ENCODE assay signal across 26 cellular contexts in the genomic region with DNA sequence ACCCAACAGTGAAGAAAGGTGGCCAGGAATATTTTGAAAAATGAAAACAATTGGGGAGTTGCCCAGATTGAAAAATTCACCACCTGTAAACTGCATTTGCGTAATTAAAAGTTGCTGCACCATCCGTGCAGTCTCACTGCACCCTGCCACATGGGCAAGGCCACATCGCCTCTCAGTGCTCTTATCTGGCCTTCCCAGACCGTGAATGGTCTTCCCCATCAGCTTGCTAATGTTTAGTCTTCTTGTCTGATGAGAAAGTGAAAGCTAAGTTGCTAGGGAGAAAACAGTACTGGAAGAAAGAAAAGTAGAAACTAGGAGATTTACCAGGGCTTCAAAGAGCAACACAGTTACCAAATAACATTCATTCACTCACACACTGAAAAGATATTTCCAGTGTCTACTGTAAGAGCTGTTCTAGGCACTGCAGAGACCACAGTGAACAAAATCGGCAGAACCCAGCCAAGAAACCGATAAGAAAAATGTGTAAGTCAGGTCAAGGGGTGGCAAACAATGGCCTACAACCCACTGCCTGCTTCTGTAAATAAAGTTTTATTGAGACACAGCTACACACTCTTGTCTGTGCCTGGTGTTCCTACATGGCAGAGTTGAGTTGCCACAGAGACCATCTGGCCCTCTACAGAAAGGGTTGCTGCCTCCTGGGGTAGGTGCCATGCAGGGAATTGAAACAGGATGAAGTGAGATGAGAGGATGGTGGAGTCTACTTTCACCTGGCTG. TPM values are rescaled to one million over a fixed set of nuclear protein-coding genes. Genes with fewer than 3 reads are reported as not detected.
DNase-seq lines count a peak whose midpoint lies in the region; ATAC-seq and TF ChIP-seq lines count a peak whose summit lies in the region.
"Had no signal": no experiment of that assay in that cellular context is flagged by ENCODE, and none has a peak within 500 bp of the region (broad histone marks: within the 10 kb centered on the region; RNA-seq: fewer than 3 reads in every experiment).

No MANE protein-coding gene starts in this region.

- no peaks in the 10 kb centered on the region for H3K79me2 ChIP-seq in smooth muscle cell (ENCODE audit: low read depth)

- CTCF ChIA-PET in IMR-90 (lab: Yijun Ruan, JAX) = no interaction called here

- H3K9me1 ChIP-seq in IMR-90 (ENCODE audit: insufficient read depth, low read length) = no peaks in the 10 kb centered on the region

- H3K27ac Mint-ChIP-seq in activated T-helper 17 cell treated with anti-CD3 and anti-CD28 coated beads, Interleukin-2, amount 50 U/mL, for 72 hours = peak overlapping the region; percentile 25
- H3K27ac Mint-ChIP-seq in glutamatergic neuron (ENCODE audit: unreplicated experiment) = peak overlapping the region; percentile 3
- H3K27ac Mint-ChIP-seq: activated B cell treated with CpG ODN at 0.5 μM for 24 hours; activated naive CD4-positive, alpha-beta T cell treated with anti-CD3 and anti-CD28 coated beads, Interleukin-2, amount 50 U/mL, for 24 hours; T-helper 2 cell treated with Interferon-gamma antibody and Interleukin-4, amounts not matched to agents 5 μg/mL and 100 μg/mL, for 36 hours had no signal

- no peak overlapping the region for H3K56ac ChIP-seq in IMR-90 (ENCODE audit: extremely low read depth, insufficient read depth, low read length)

- H3K27ac ChIP-seq in IMR-90 (ENCODE audit: insufficient read depth, low read length) = no peak overlapping the region
- H3K27ac ChIP-seq in smooth muscle cell (ENCODE audit: low read depth) = peak overlapping the region; percentile 11
- H3K27ac ChIP-seq in tibial artery = no peak overlapping the region
- no peak overlapping the region for H3K27ac ChIP-seq in prostate gland
- H3K27ac ChIP-seq: ascending aorta; BLaER1 treated with 17β-estradiol and CSF1 and Interleukin-3, amounts not matched to agents 10 nM and 100 nM; esophagus squamous epithelium; gastroesophageal sphincter; PC-9 had no signal

- no peak for TF ChIP-seq CTCF in IMR-90 (conservative IDR thresholded peaks at IDR 0.05; ENCODE audit: low read depth, low read length)
- TF ChIP-seq CTCF in glutamatergic neuron (IDR thresholded peaks at IDR 0.05; ENCODE audit: partially characterized antibody, unreplicated experiment) = no peak
- no peak for TF ChIP-seq CTCF in smooth muscle cell (IDR thresholded peaks at IDR 0.05; ENCODE audit: borderline replicate concordance, insufficient read depth, poor library complexity, severe bottlenecking)
- TF ChIP-seq CTCF in tibial artery (IDR thresholded peaks at IDR 0.05) = no peak
- TF ChIP-seq CTCF in prostate gland (IDR thresholded peaks at IDR 0.05) = no peak

- dilution Hi-C loops in IMR-90 (cut with HindIII; ENCODE audit: low sequenced_read_pairs, unreplicated experiment) = no loop called here

- no peak overlapping the region for H3K4me3 ChIP-seq in IMR-90 (ENCODE audit: insufficient read depth, low read depth, low read length)
- no peak overlapping the region for H3K4me3 ChIP-seq in smooth muscle cell
- no peak overlapping the region for H3K4me3 ChIP-seq in tibial artery
- no peak overlapping the region for H3K4me3 ChIP-seq in prostate gland
- H3K4me3 ChIP-seq: ascending aorta; BLaER1 treated with 17β-estradiol and CSF1 and Interleukin-3, amounts not matched to agents 10 nM and 100 nM; esophagus squamous epithelium; gastroesophageal sphincter; PC-9 had no signal

- no peaks in the 10 kb centered on the region for H3K4me1 Mint-ChIP-seq in activated T-helper 17 cell treated with anti-CD3 and anti-CD28 coated beads, Interleukin-2, amount 50 U/mL, for 72 hours
- H3K4me1 Mint-ChIP-seq in glutamatergic neuron (ENCODE audit: low read depth, unreplicated experiment) = peaks cover 22% of the 10 kb centered on the region
- H3K4me1 Mint-ChIP-seq: activated B cell treated with CpG ODN at 0.5 μM for 24 hours, endodermal cell had no signal

- POLR2A ChIA-PET in IMR-90 (lab: Charles Lee; ENCODE audit: unreplicated experiment) = no interaction called here

- H2AK9ac ChIP-seq in IMR-90 (replicated peaks; ENCODE audit: low read depth, low read length, poor library complexity) = no peak overlapping the region

- no peak overlapping the region for H3K18ac ChIP-seq in IMR-90 (ENCODE audit: low read depth, low read length)

- H3K9ac ChIP-seq in IMR-90 (ENCODE audit: low read depth, low read length) = no peak overlapping the region
- no peak overlapping the region for H3K9ac ChIP-seq in smooth muscle cell (ENCODE audit: low read depth)
- H3K9ac ChIP-seq: BLaER1 treated with 17β-estradiol and CSF1 and Interleukin-3, amounts not matched to agents 10 nM and 100 nM had no signal

- no peak overlapping the region for H2AFZ ChIP-seq in IMR-90 (replicated peaks; ENCODE audit: low read length, poor library complexity)
- H2AFZ ChIP-seq in smooth muscle cell (ENCODE audit: low read depth) = no peak overlapping the region
- H2AFZ ChIP-seq: PC-9 had no signal

- no peak overlapping the region for H4K5ac ChIP-seq in IMR-90 (ENCODE audit: low read depth, low read length)

- intact Hi-C loops in IMR-90 (cut with micrococcal nuclease) (no loop called here), tibial artery (cut with DNase I; ENCODE audit: low total_unique reads) (no loop called here), prostate gland (cut with DNase I) (no loop called here)

- H3K23ac ChIP-seq in IMR-90 (ENCODE audit: low read depth, low read length) = no peak overlapping the region

- no peak overlapping the region for H3K4ac ChIP-seq in IMR-90 (ENCODE audit: low read depth, low read length)

- whole genome bisulfite sequencing in IMR-90 (ENCODE audit: extremely low coverage in 2 of 2, insufficient read length in 1 of 2), 2 experiments = 86% methylated on average over 2 of the region's 6 CpGs; no CpG with 5 or more reads in 1 of the 2 experiments
- WGBS in smooth muscle cell (ENCODE audit: low lambda C conversion rate) = 60% methylated on average over 6 of the region's 6 CpGs
- WGBS in prostate gland = 86% methylated on average over 6 of the region's 6 CpGs

- H3K9me3 Mint-ChIP-seq in activated T-helper 17 cell treated with anti-CD3 and anti-CD28 coated beads, Interleukin-2, amount 50 U/mL, for 72 hours = no peaks in the 10 kb centered on the region
- H3K9me3 Mint-ChIP-seq in glutamatergic neuron (ENCODE audit: unreplicated experiment) = peaks cover 15% of the 10 kb centered on the region
- H3K9me3 Mint-ChIP-seq: activated B cell treated with CpG ODN at 0.5 μM for 24 hours; activated naive CD4-positive, alpha-beta T cell treated with anti-CD3 and anti-CD28 coated beads, Interleukin-2, amount 50 U/mL, for 24 hours; endodermal cell; naive thymus-derived CD8-positive, alpha-beta T cell; T-helper 2 cell treated with Interferon-gamma antibody and Interleukin-4, amounts not matched to agents 5 μg/mL and 100 μg/mL, for 36 hours had no signal

- peaks cover 12% of the 10 kb centered on the region for H3K27me3 Mint-ChIP-seq in activated T-helper 17 cell treated with anti-CD3 and anti-CD28 coated beads, Interleukin-2, amount 50 U/mL, for 72 hours
- peaks cover 10% of the 10 kb centered on the region for H3K27me3 Mint-ChIP-seq in glutamatergic neuron (ENCODE audit: unreplicated experiment)
- H3K27me3 Mint-ChIP-seq: activated B cell treated with CpG ODN at 0.5 μM for 24 hours; activated naive CD4-positive, alpha-beta T cell treated with anti-CD3 and anti-CD28 coated beads, Interleukin-2, amount 50 U/mL, for 24 hours had no signal

- H3K27me3 ChIP-seq in IMR-90 (ENCODE audit: control insufficient read depth, insufficient read depth, low read length) (peaks cover 9% of the 10 kb centered on the region; the same call in 1 of the 2 replicates), smooth muscle cell (ENCODE audit: low read depth) (no peaks in the 10 kb centered on the region), tibial artery (no peaks in the 10 kb centered on the region), prostate gland (replicated peaks; ENCODE audit: insufficient read depth) (no peaks in the 10 kb centered on the region)
- H3K27me3 ChIP-seq: ascending aorta; BLaER1 treated with 17β-estradiol and CSF1 and Interleukin-3, amounts not matched to agents 10 nM and 100 nM; esophagus squamous epithelium; gastroesophageal sphincter had no signal

- DNase-seq in IMR-90 (peak; percentile 15), glutamatergic neuron (no peak), smooth muscle cell (lab: John Stamatoyannopoulos, UW; ENCODE audit: unreplicated experiment) (no peak), tibial artery (no peak), NCI-H1930 (lab: John Stamatoyannopoulos, UW) (no peak), prostate gland (ENCODE audit: low spot score) (no peak)
- no peak for DNase-seq in activated naive CD4-positive, alpha-beta T cell treated with anti-CD3 and anti-CD28 coated beads, Interleukin-2, amount 50 U/mL, for 16 hours
- DNase-seq: activated B cell treated with CpG ODN at 0.5 μM for 24 hours, DMS79 treated with DMSO at 0.1 percent for 48 hours, endodermal cell, esophagus squamous epithelium, GF-D8, kidney, NCI-H1694, NCI-H2171, NCI-H524 treated with DMSO at 0.1 percent for 48 hours, PC-9, retina, SHP77 had no signal

- no peak overlapping the region for H3K4me3 Mint-ChIP-seq in activated T-helper 17 cell treated with anti-CD3 and anti-CD28 coated beads, Interleukin-2, amount 50 U/mL, for 72 hours
- no peak overlapping the region for H3K4me3 Mint-ChIP-seq in glutamatergic neuron (ENCODE audit: unreplicated experiment)
- H3K4me3 Mint-ChIP-seq: activated B cell treated with CpG ODN at 0.5 μM for 24 hours; activated naive CD4-positive, alpha-beta T cell treated with anti-CD3 and anti-CD28 coated beads, Interleukin-2, amount 50 U/mL, for 24 hours; endodermal cell; naive thymus-derived CD8-positive, alpha-beta T cell; T-helper 2 cell treated with Interferon-gamma antibody and Interleukin-4, amounts not matched to agents 5 μg/mL and 100 μg/mL, for 36 hours had no signal

- H2BK15ac ChIP-seq in IMR-90 (ENCODE audit: low read depth, low read length) = no peak overlapping the region

- H2BK20ac ChIP-seq in IMR-90 (ENCODE audit: low read depth, low read length) = no peak overlapping the region

- no peak overlapping the region for H4K8ac ChIP-seq in IMR-90 (ENCODE audit: low read depth in 2 of 2, low read length in 2 of 2)

- H3K4me2 ChIP-seq in IMR-90 (ENCODE audit: low read depth, low read length) (no peak overlapping the region; the same call in 1 of the 2 replicates), smooth muscle cell (no peak overlapping the region)
- H3K4me2 ChIP-seq: BLaER1 treated with 17β-estradiol and CSF1 and Interleukin-3, amounts not matched to agents 10 nM and 100 nM; PC-9 had no signal

- no peaks in the 10 kb centered on the region for H3F3A ChIP-seq in smooth muscle cell (ENCODE audit: low read depth)

- no peak overlapping the region for H4K91ac ChIP-seq in IMR-90 (ENCODE audit: insufficient read depth, low read depth, low read length)

- no peaks in the 10 kb centered on the region for H3K36me3 ChIP-seq in IMR-90 (ENCODE audit: control insufficient read depth, insufficient read depth, low read length)
- no peaks in the 10 kb centered on the region for H3K36me3 ChIP-seq in smooth muscle cell (ENCODE audit: low read depth)
- H3K36me3 ChIP-seq in tibial artery = peaks cover 0 to 5% (median 0%) of the 10 kb centered on the region in 3 donors
- H3K36me3 ChIP-seq in prostate gland = no peaks in the 10 kb centered on the region
- H3K36me3 ChIP-seq: ascending aorta, esophagus squamous epithelium had no signal

- no peak overlapping the region for H2BK120ac ChIP-seq in IMR-90 (ENCODE audit: low read depth, low read length)

- no peak for TF ChIP-seq RAD21 in IMR-90 (IDR thresholded peaks at IDR 0.05; ENCODE audit: low read length)

- BruUV-seq in IMR-90 (replicated peaks; lab: Mats Ljungman, UMichigan) = no TSS peak

- H2AK5ac ChIP-seq in IMR-90 (ENCODE audit: low read depth, low read length) = no peak overlapping the region

- TF ChIP-seq POLR2A in IMR-90 (IDR thresholded peaks at IDR 0.05; ENCODE audit: low read depth, low read length) (no peak), prostate gland (IDR thresholded peaks at IDR 0.05) (no peak)

- no peaks in the 10 kb centered on the region for H3K9me3 ChIP-seq in IMR-90 (ENCODE audit: control insufficient read depth, insufficient read depth, low read length)
- no peaks in the 10 kb centered on the region for H3K9me3 ChIP-seq in smooth muscle cell (replicated peaks; ENCODE audit: low read depth)
- no peaks in the 10 kb centered on the region for H3K9me3 ChIP-seq in tibial artery
- no peaks in the 10 kb centered on the region for H3K9me3 ChIP-seq in prostate gland
- H3K9me3 ChIP-seq: ascending aorta; BLaER1 treated with 17β-estradiol and CSF1 and Interleukin-3, amounts not matched to agents 10 nM and 100 nM; esophagus squamous epithelium; gastroesophageal sphincter had no signal

- no peaks in the 10 kb centered on the region for H3K36me3 Mint-ChIP-seq in activated T-helper 17 cell treated with anti-CD3 and anti-CD28 coated beads, Interleukin-2, amount 50 U/mL, for 72 hours (ENCODE audit: low read depth)
- H3K36me3 Mint-ChIP-seq in glutamatergic neuron (ENCODE audit: unreplicated experiment) = peaks cover 14% of the 10 kb centered on the region
- H3K36me3 Mint-ChIP-seq: activated naive CD4-positive, alpha-beta T cell treated with anti-CD3 and anti-CD28 coated beads, Interleukin-2, amount 50 U/mL, for 24 hours; naive thymus-derived CD8-positive, alpha-beta T cell had no signal

- H3K14ac ChIP-seq in IMR-90 (replicated peaks; ENCODE audit: low read depth, low read length) = no peak overlapping the region

- H3K79me1 ChIP-seq in IMR-90 (ENCODE audit: low read depth in 1 of 2, low read length in 2 of 2) = no peaks in the 10 kb centered on the region

- H3K4me1 ChIP-seq in IMR-90 (ENCODE audit: control insufficient read depth, insufficient read depth, low read length) (no peaks in the 10 kb centered on the region), smooth muscle cell (ENCODE audit: low read depth) (no peaks in the 10 kb centered on the region), tibial artery (no peaks in the 10 kb centered on the region), prostate gland (replicated peaks) (no peaks in the 10 kb centered on the region)
- H3K4me1 ChIP-seq: ascending aorta, esophagus squamous epithelium had no signal

- H4K20me1 ChIP-seq in IMR-90 (ENCODE audit: insufficient read depth, low read length) = no peaks in the 10 kb centered on the region; the same call in 1 of the 2 replicates
- H4K20me1 ChIP-seq in smooth muscle cell (ENCODE audit: low read depth) = no peaks in the 10 kb centered on the region
- H4K20me1 ChIP-seq: BLaER1 treated with 17β-estradiol and CSF1 and Interleukin-3, amounts not matched to agents 10 nM and 100 nM had no signal

- in situ Hi-C loops in IMR-90 (cut with MboI; ENCODE audit: low sequenced_read_pairs) = loop anchor here (5.0 to 25.0 kb wide), 3 partner anchors 138 to 1338 kb away; no protein-coding TSS in a partner anchor

- ATAC-seq in IMR-90 (ENCODE audit: low read depth) = no peak
- ATAC-seq in activated T-helper 17 cell treated with anti-CD3 and anti-CD28 coated beads, Interleukin-2, amount 50 U/mL, for 72 hours (replicated peaks) = no peak
- ATAC-seq: gastroesophageal sphincter; naive thymus-derived CD8-positive, alpha-beta T cell had no signal

- H2BK5ac ChIP-seq in IMR-90 (ENCODE audit: low read depth, low read length, poor library complexity, severe bottlenecking) = no peak overlapping the region

RNA-seq across cellular contexts. Expression of a gene that starts 51.2 kb away (rescaled TPM):
- total RNA-seq in IMR-90 (2012; rRNA removed) (57.0 and 89.7 TPM in 2 replicates), glutamatergic neuron (ENCODE audit: unreplicated experiment) (28.7 TPM), smooth muscle cell (144 and 222 TPM in 2 replicates), prostate gland (10 to 100 TPM; 87.3 to 90.1 TPM)
- polyA plus RNA-seq in IMR-90 (2012; rRNA removed) (104 and 112 TPM in 2 replicates), smooth muscle cell (174 and 178 TPM in 2 replicates)
- polyA plus RNA-seq in IMR-90 (2012; cell fraction: cytosol; rRNA removed) = 45.3 and 56.3 TPM in 2 replicates
- polyA plus RNA-seq in IMR-90 (2012; cell fraction: nucleus; rRNA removed; ENCODE audit: low replicate concordance) = 13.5 and 55.6 TPM in 2 replicates
- total RNA-seq in activated T-helper 17 cell treated with anti-CD3 and anti-CD28 coated beads, Interleukin-2, amount 50 U/mL, for 72 hours = 10 to 100 TPM; 13.2 to 43.0 TPM
